19 cellular contexts compared by ENCODE assay signal in genomic region chr1:196593955-196594354, GRCh38. TPM values are rescaled to one million over a fixed set of nuclear protein-coding genes. Genes with fewer than 3 reads are reported as not detected.
DNase-seq lines count a peak whose midpoint lies in the region; ATAC-seq, FAIRE-seq and TF ChIP-seq lines count a peak whose summit lies in the region.
"Had no signal": no experiment of that assay in that cellular context is flagged by ENCODE, and none has a peak within 500 bp of the region (broad histone marks: within the 10 kb centered on the region; RNA-seq: fewer than 3 reads in every experiment).

No MANE protein-coding gene starts in this region.

- H3K4me2 ChIP-seq in K562 (ENCODE audit: insufficient read depth, low read length): no peak overlapping the region
- H3K4me2 ChIP-seq: BLaER1 had no signal

- no peak overlapping the region for H2AFZ ChIP-seq in K562 (ENCODE audit: low read depth, low read length)

- POLR2A ChIA-PET in HEK293T (lab: Yijun Ruan, JAX) (interaction anchor here (1.0 kb wide), 1 partner anchor 15 kb away, joined by 3 read pairs; no protein-coding TSS in a partner anchor), K562 (lab: Yijun Ruan, JAX) (no interaction called here)

- H3K36me3 ChIP-seq in K562 (ENCODE audit: control insufficient read depth, insufficient read depth, low read length): no peaks in the 10 kb centered on the region
- H3K36me3 ChIP-seq: BLaER1 had no signal

- TF ChIP-seq RAD21 in K562 (CRISPR knock-in tag; conservative IDR thresholded peaks at IDR 0.05 in 1 of 2, IDR thresholded peaks at IDR 0.05 in 1 of 2): no peak

- no TSS peak for BruUV-seq in K562 (replicated peaks; lab: Mats Ljungman, UMichigan)

- H3K4me3 Mint-ChIP-seq in T-helper 17 cell: no peak overlapping the region
- H3K4me3 Mint-ChIP-seq: CD14-positive monocyte; CD4-positive, alpha-beta memory T cell; IgD-negative memory B cell had no signal

- ATAC-seq in K562 (no peak), T-helper 17 cell (no peak)
- ATAC-seq: GM12878, HCT116, HepG2 had no signal

- TF ChIP-seq CTCF in K562 (IDR thresholded peaks at IDR 0.05 in 2 of 3, conservative IDR thresholded peaks at IDR 0.05 in 1 of 3; ENCODE audit: insufficient read depth in 2 of 3, low read depth in 1 of 3, low read length in 3 of 3): no peak

- H3K27me3 ChIP-seq in K562 (ENCODE audit: control insufficient read depth in 2 of 2, insufficient read depth in 2 of 2, low read length in 2 of 2): no peaks in the 10 kb centered on the region
- H3K27me3 ChIP-seq: BLaER1 had no signal

- no peak for TF ChIP-seq POLR2A in K562 (conservative IDR thresholded peaks at IDR 0.05)

- no peaks in the 10 kb centered on the region for H4K20me1 ChIP-seq in K562 (replicated peaks; ENCODE audit: control insufficient read depth, insufficient read depth, low read length)
- H4K20me1 ChIP-seq: BLaER1 had no signal

- in situ Hi-C loops in K562 (cut with MboI): no loop called here

- no peak for TF ChIP-seq EP300 in K562 (IDR thresholded peaks at IDR 0.05; ENCODE audit: low read length)

- H3K36me3 Mint-ChIP-seq in T-helper 17 cell (ENCODE audit: low read depth): no peaks in the 10 kb centered on the region
- H3K36me3 Mint-ChIP-seq: CD14-positive monocyte; CD4-positive, alpha-beta memory T cell; IgD-negative memory B cell had no signal

- no peak overlapping the region for H3K9ac ChIP-seq in K562 (ENCODE audit: insufficient read depth in 1 of 2, low read depth in 2 of 2, low read length in 2 of 2)
- H3K9ac ChIP-seq: BLaER1 had no signal

- H3K27ac ChIP-seq in K562 (ENCODE audit: extremely low read depth, low read depth, low read length): no peak overlapping the region
- H3K27ac ChIP-seq: BLaER1 had no signal

- H3K79me2 ChIP-seq in K562 (ENCODE audit: control insufficient read depth, insufficient read depth, low read length): no peaks in the 10 kb centered on the region

- H3K4me1 Mint-ChIP-seq in T-helper 17 cell: no peaks in the 10 kb centered on the region
- H3K4me1 Mint-ChIP-seq: CD14-positive monocyte; CD4-positive, alpha-beta memory T cell; IgD-negative memory B cell had no signal

- H3K4me1 ChIP-seq in K562 (replicated peaks in 1 of 2; ENCODE audit: control insufficient read depth in 2 of 2, insufficient read depth in 2 of 2, low read length in 2 of 2): no peaks in the 10 kb centered on the region
- H3K4me1 ChIP-seq: BLaER1 had no signal

- DNase-seq in DMS53 (lab: John Stamatoyannopoulos, UW) (peak; percentile 13), DMS53 treated with DMSO at 0.1 percent for 48 hours (lab: John Stamatoyannopoulos, UW; ENCODE audit: unreplicated experiment) (no peak), HEK293T (ENCODE audit: extremely low spot score) (no peak), NCI-H2227 (lab: John Stamatoyannopoulos, UW; ENCODE audit: unreplicated experiment) (peak; percentile 43), K562 (ENCODE audit: extremely low read depth in 1 of 4, low spot score in 3 of 4) (no peak), T-helper 17 cell (no peak), NCI-H146 (lab: John Stamatoyannopoulos, UW) (no peak), SW480 (ENCODE audit: low spot score) (no peak)
- DNase-seq: 8988T; CD4-positive, alpha-beta memory T cell; DMS79 treated with DMSO at 0.1 percent for 48 hours; GOT3; H7 had no signal

- H3K27ac Mint-ChIP-seq in T-helper 17 cell: no peak overlapping the region
- H3K27ac Mint-ChIP-seq: CD14-positive monocyte, IgD-negative memory B cell had no signal

- CTCF ChIA-PET in HEK293T (lab: Yijun Ruan, JAX) (no interaction called here), K562 (lab: Yijun Ruan, JAX; ENCODE audit: low intra/inter-chr PET ratio) (no interaction called here)

- peaks cover 4% of the 10 kb centered on the region for H3K27me3 Mint-ChIP-seq in T-helper 17 cell
- H3K27me3 Mint-ChIP-seq: IgD-negative memory B cell had no signal

- no peaks in the 10 kb centered on the region; the same call in 1 of the 2 replicates for H3K9me3 ChIP-seq in K562 (replicated peaks; ENCODE audit: control insufficient read depth, insufficient read depth, low read depth, low read length)
- no peaks in the 10 kb centered on the region for H3K9me3 ChIP-seq in T-helper 17 cell (ENCODE audit: control insufficient read depth, low read length, poor library complexity, severe bottlenecking)
- H3K9me3 ChIP-seq: BLaER1 had no signal

- H3K9me1 ChIP-seq in K562 (ENCODE audit: control insufficient read depth, insufficient read depth, low read length): no peaks in the 10 kb centered on the region

- H3K4me3 ChIP-seq in K562: no peak overlapping the region
- H3K4me3 ChIP-seq: BLaER1, GM12878 had no signal

- intact Hi-C loops in K562 (cut with micrococcal nuclease): no loop called here

- no peak for FAIRE-seq in K562 (lab: Jason Lieb, UNC)
- FAIRE-seq: GM12878, HepG2 had no signal

TF ChIP-seq in HEK293T, 16 proteins besides CTCF, POLR2A, EP300 and RAD21:
- TF ChIP-seq, protein P1, sequence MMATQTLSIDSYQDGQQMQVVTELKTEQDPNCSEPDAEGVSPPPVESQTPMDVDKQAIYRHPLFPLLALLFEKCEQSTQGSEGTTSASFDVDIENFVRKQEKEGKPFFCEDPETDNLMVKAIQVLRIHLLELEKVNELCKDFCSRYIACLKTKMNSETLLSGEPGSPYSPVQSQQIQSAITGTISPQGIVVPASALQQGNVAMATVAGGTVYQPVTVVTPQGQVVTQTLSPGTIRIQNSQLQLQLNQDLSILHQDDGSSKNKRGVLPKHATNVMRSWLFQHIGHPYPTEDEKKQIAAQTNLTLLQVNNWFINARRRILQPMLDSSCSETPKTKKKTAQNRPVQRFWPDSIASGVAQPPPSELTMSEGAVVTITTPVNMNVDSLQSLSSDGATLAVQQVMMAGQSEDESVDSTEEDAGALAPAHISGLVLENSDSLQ (IDR thresholded peaks at IDR 0.05): peak; percentile 88
- no peak for TF ChIP-seq ELF4 (IDR thresholded peaks at IDR 0.05)

TF ChIP-seq in K562, 482 proteins besides CTCF, POLR2A, EP300 and RAD21 (continues in another document):
- TF ChIP-seq TFAM (CRISPR knock-in tag; conservative IDR thresholded peaks at IDR 0.05): no peak
- no peak for TF ChIP-seq HIVEP1 (CRISPR knock-in tag; IDR thresholded peaks at IDR 0.05)
- TF ChIP-seq FOXA1 (IDR thresholded peaks at IDR 0.05; ENCODE audit: borderline replicate concordance): no peak
- no peak for TF ChIP-seq ZBTB1 (CRISPR knock-in tag; IDR thresholded peaks at IDR 0.05; ENCODE audit: borderline replicate concordance, low read depth)
- no peak for TF ChIP-seq SMC3 (conservative IDR thresholded peaks at IDR 0.05; ENCODE audit: insufficient read depth, low read depth, low read length)
- peak; percentile 81 for TF ChIP-seq MEIS2 (IDR thresholded peaks at IDR 0.05; ENCODE audit: partially characterized antibody)
- no peak for TF ChIP-seq TAF15 (IDR thresholded peaks at IDR 0.05; ENCODE audit: low read depth, low read length)
- TF ChIP-seq, protein P2, sequence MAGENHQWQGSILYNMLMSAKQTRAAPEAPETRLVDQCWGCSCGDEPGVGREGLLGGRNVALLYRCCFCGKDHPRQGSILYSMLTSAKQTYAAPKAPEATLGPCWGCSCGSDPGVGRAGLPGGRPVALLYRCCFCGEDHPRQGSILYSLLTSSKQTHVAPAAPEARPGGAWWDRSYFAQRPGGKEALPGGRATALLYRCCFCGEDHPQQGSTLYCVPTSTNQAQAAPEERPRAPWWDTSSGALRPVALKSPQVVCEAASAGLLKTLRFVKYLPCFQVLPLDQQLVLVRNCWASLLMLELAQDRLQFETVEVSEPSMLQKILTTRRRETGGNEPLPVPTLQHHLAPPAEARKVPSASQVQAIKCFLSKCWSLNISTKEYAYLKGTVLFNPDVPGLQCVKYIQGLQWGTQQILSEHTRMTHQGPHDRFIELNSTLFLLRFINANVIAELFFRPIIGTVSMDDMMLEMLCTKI (IDR thresholded peaks at IDR 0.05; ENCODE audit: partially characterized antibody): no peak

RNA-seq across cellular contexts. Expression of gene KCNT2, which starts 14.3 kb away (rescaled TPM):
- 0.58 and 2.4 TPM in 2 replicates for total RNA-seq in K562 (2011; cell fraction: chromatin; rRNA removed; ENCODE audit: low replicate concordance)
- 0.17 and 0.79 TPM in 2 replicates for total RNA-seq in K562 (2011; cell fraction: nucleolus; rRNA removed)
- total RNA-seq in K562 (2011; cell fraction: nucleoplasm; rRNA removed): 0.88 and 0.99 TPM in 2 replicates
- total RNA-seq in K562 (2014; rRNA removed) (0.49 and 0.59 TPM in 2 replicates), K562 (2014; rRNA removed; fragmentation: Illumina TruSeq; extraction: Trizol) (0.35 and 0.73 TPM in 2 replicates), K562 (2015; rRNA removed; fragmentation: Illumina TruSeq; extraction: Trizol) (0.26 and 0.58 TPM in 2 replicates), K562 (2021) (0.33 and 0.49 TPM in 2 replicates), T-helper 17 cell (1 to 10 TPM in 1 of 2 donors, not detected in 1; 1.1 TPM)
- polyA plus RNA-seq in K562 (2011; rRNA removed) (0.18 and 0.42 TPM in 2 replicates), K562 (2014; fragmentation: Illumina TruSeq; extraction: Trizol) (0.19 and 0.24 TPM in 2 replicates), K562 (2014; fragmentation: Nextera tagmentation; extraction: Ambion mirVana) (under 1 TPM; 0.13 to 0.28 TPM), K562 (2014; rRNA removed) (0.16 and 0.19 TPM in 2 replicates)
- polyA plus RNA-seq in K562 (2011; cell fraction: cytosol; rRNA removed): 0.04 and 0.22 TPM in 2 replicates
- 0.26 and 0.95 TPM in 2 replicates for polyA plus RNA-seq in K562 (2011; cell fraction: nucleus; rRNA removed)
- polyA plus RNA-seq in K562 (2012): 0.25 and 0.51 TPM in 2 replicates
- 1.1 and 2.7 TPM in 2 replicates for polyA minus RNA-seq in K562 (2011; rRNA and poly(A)+ RNA removed)
- polyA minus RNA-seq in K562 (2011; cell fraction: cytosol; rRNA and poly(A)+ RNA removed): 0.64 TPM in 1 of 2 replicates, not detected in the other
- polyA minus RNA-seq in K562 (2011; cell fraction: nucleus; rRNA and poly(A)+ RNA removed): 0.81 and 4.1 TPM in 2 replicates
- total RNA-seq: CD4-positive, alpha-beta memory T cell; GM12878; HepG2 had no signal
- polyA plus RNA-seq: CD14-positive monocyte; CD4-positive, alpha-beta memory T cell; GM12878; HepG2; IgD-negative memory B cell had no signal

RNA-seq across cellular contexts. Expression of gene CFH, which starts 57.9 kb away (rescaled TPM):
- total RNA-seq in K562 (2011; cell fraction: chromatin; rRNA removed; ENCODE audit: low replicate concordance): 90.2 and 229 TPM in 2 replicates
- 43.5 and 56.7 TPM in 2 replicates for total RNA-seq in K562 (2011; cell fraction: nucleolus; rRNA removed)
- total RNA-seq in K562 (2011; cell fraction: nucleoplasm; rRNA removed): 90.6 and 103 TPM in 2 replicates
- total RNA-seq in K562 (2014; rRNA removed): 31.6 and 31.8 TPM in 2 replicates
- total RNA-seq in K562 (2014; rRNA removed; fragmentation: Illumina TruSeq; extraction: Trizol): 69.0 and 72.2 TPM in 2 replicates
- total RNA-seq in K562 (2015; rRNA removed; fragmentation: Illumina TruSeq; extraction: Trizol): 88.6 and 96.1 TPM in 2 replicates
- 40.8 and 46.6 TPM in 2 replicates for total RNA-seq in K562 (2021)
- polyA plus RNA-seq in K562 (2011; rRNA removed): 106 and 107 TPM in 2 replicates
- polyA plus RNA-seq in K562 (2011; cell fraction: cytosol; rRNA removed): 14.8 and 39.6 TPM in 2 replicates
- polyA plus RNA-seq in K562 (2011; cell fraction: nucleus; rRNA removed): 64.8 and 122 TPM in 2 replicates
- polyA plus RNA-seq in K562 (2012): 76.4 and 121 TPM in 2 replicates
- polyA plus RNA-seq in K562 (2014; fragmentation: Illumina TruSeq; extraction: Trizol): 41.6 and 48.3 TPM in 2 replicates
- polyA plus RNA-seq in K562 (2014; fragmentation: Nextera tagmentation; extraction: Ambion mirVana): 10 to 100 TPM; 45.6 to 58.8 TPM
- polyA plus RNA-seq in K562 (2014; rRNA removed): 47.0 and 50.7 TPM in 2 replicates
- polyA minus RNA-seq in K562 (2011; rRNA and poly(A)+ RNA removed): 125 and 163 TPM in 2 replicates
- polyA minus RNA-seq in K562 (2011; cell fraction: cytosol; rRNA and poly(A)+ RNA removed): 30.7 and 33.8 TPM in 2 replicates
- 54.3 and 144 TPM in 2 replicates for polyA minus RNA-seq in K562 (2011; cell fraction: nucleus; rRNA and poly(A)+ RNA removed)
- total RNA-seq in T-helper 17 cell: 10 to 100 TPM; 23.1 to 36.8 TPM
- total RNA-seq: H7, HepG2 had no signal
- polyA plus RNA-seq: GM12878, HepG2, IgD-negative memory B cell had no signal

Comparison
In these comparisons a context has a peak if more than half of its experiments do, and no peak if none do; other contexts are left out.
1. DNase-seq: peak in DMS53 (single experiment) and NCI-H2227 (single experiment); none in DMS53 treated with DMSO at 0.1 percent for 48 hours (single experiment), HEK293T (single experiment), K562 (0 of 4), T-helper 17 cell (0 of 3), NCI-H146 (single experiment) and SW480 (single experiment).